26 cellular contexts compared by ENCODE assay signal in the genomic region with DNA sequence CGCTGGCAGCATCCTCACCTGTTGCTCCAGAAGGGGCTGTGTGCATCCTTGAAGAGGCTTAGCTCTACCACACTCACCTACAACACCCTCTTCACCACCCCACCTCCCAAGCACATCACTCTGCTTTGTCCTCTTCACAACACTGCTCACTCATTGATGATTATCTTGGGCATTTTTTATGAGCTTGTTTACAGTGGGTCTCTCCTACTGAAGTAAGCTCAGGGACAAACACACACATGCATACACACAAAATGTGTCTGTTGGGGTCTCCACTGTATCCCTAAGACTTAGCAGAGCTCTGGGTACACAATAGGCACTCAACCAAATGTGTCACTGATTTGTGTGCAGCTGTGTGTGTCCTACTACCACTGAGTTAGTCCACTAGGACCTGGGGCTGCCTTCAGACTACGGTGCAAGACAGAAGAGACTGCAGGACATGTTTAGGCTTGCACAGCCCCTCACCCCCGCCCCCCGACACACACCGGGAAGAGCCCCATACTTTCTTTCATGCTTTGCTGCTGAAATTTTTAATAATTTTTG. TPM values are rescaled to one million over a fixed set of nuclear protein-coding genes. Genes with fewer than 3 reads are reported as not detected.
"Had no signal": no experiment of that assay in that cellular context is flagged by ENCODE, and none has a peak within 500 bp of the region (broad histone marks: within the 10 kb centered on the region; RNA-seq: fewer than 3 reads in every experiment).

No MANE protein-coding gene starts in this region.

- H3K27ac ChIP-seq: epithelial cell of prostate, gastrocnemius medialis, lower lobe of right lung, ovary, psoas muscle, suprapubic skin, transverse colon had no signal

- H3K27me3 ChIP-seq: ovary, suprapubic skin, transverse colon, vagina had no signal

- DNase-seq: effector CD8-positive, alpha-beta T cell; endodermal cell; foreskin fibroblast; gastrocnemius medialis; head of caudate nucleus; left ventricle myocardium superior; lower lobe of right lung; natural killer cell; nucleus accumbens; ovary; posterior cingulate gyrus; psoas muscle; right cardiac atrium; stimulated activated CD4-positive, alpha-beta T cell treated with anti-CD3 and anti-CD28 coated beads, Interleukin-1b, Interleukin-23, amount 100 ng/mL, for 48 hours; stimulated activated CD4-positive, alpha-beta T cell treated with anti-CD3 and anti-CD28 coated beads, Interleukin-4, amount 100 ng/mL, for 1 hour; stimulated activated CD8-positive, alpha-beta memory T cell treated with anti-CD3 and anti-CD28 coated beads, Interleukin-4, amount 100 ng/mL, for 48 hours; stimulated activated naive CD4-positive, alpha-beta T cell; stimulated activated naive CD8-positive, alpha-beta T cell treated with anti-CD3 and anti-CD28 coated beads, Interleukin-15, amount 100 ng/mL, for 72 hours; transverse colon had no signal

- H3K9me3 ChIP-seq: gastrocnemius medialis, lower lobe of right lung, ovary, psoas muscle, suprapubic skin, transverse colon, vagina had no signal

- H3K4me3 ChIP-seq: ovary had no signal

- H3K27ac Mint-ChIP-seq: dendritic cell treated with granulocyte-macrophage colony-stimulating factor and Interleukin-4, amounts not matched to agents 40 ng/mL and 50 ng/mL, for 4 days; endodermal cell; natural killer cell; stimulated activated naive CD8-positive, alpha-beta T cell treated with anti-CD3 and anti-CD28 coated beads, Interleukin-15, amount 100 ng/mL, for 72 hours had no signal

- FAIRE-seq: colon, keratinocyte had no signal

- ATAC-seq: esophagus mucosa; gastrocnemius medialis; left ventricle myocardium superior; lower lobe of right lung; natural killer cell; psoas muscle; right cardiac atrium; stimulated activated naive CD8-positive, alpha-beta T cell treated with anti-CD3 and anti-CD28 coated beads, Interleukin-15, amount 100 ng/mL, for 72 hours had no signal

- H3K36me3 Mint-ChIP-seq: natural killer cell had no signal

- H3K9me3 Mint-ChIP-seq: dendritic cell treated with granulocyte-macrophage colony-stimulating factor and Interleukin-4, amounts not matched to agents 40 ng/mL and 50 ng/mL, for 4 days; natural killer cell; stimulated activated naive CD8-positive, alpha-beta T cell treated with anti-CD3 and anti-CD28 coated beads, Interleukin-15, amount 100 ng/mL, for 72 hours had no signal

- H3K4me3 Mint-ChIP-seq: dendritic cell treated with granulocyte-macrophage colony-stimulating factor and Interleukin-4, amounts not matched to agents 40 ng/mL and 50 ng/mL, for 4 days; natural killer cell; stimulated activated naive CD8-positive, alpha-beta T cell treated with anti-CD3 and anti-CD28 coated beads, Interleukin-15, amount 100 ng/mL, for 72 hours had no signal

- H3K4me1 Mint-ChIP-seq: natural killer cell; stimulated activated naive CD8-positive, alpha-beta T cell treated with anti-CD3 and anti-CD28 coated beads, Interleukin-15, amount 100 ng/mL, for 72 hours had no signal

- H3K4me1 ChIP-seq: gastrocnemius medialis, lower lobe of right lung, psoas muscle, transverse colon had no signal

- H3K36me3 ChIP-seq: gastrocnemius medialis, lower lobe of right lung, ovary, suprapubic skin, transverse colon, vagina had no signal

RNA-seq across cellular contexts. Expression of a gene that starts 1.3 kb away (rescaled TPM):
- total RNA-seq: natural killer cell had no signal
